In the genomic region with DNA sequence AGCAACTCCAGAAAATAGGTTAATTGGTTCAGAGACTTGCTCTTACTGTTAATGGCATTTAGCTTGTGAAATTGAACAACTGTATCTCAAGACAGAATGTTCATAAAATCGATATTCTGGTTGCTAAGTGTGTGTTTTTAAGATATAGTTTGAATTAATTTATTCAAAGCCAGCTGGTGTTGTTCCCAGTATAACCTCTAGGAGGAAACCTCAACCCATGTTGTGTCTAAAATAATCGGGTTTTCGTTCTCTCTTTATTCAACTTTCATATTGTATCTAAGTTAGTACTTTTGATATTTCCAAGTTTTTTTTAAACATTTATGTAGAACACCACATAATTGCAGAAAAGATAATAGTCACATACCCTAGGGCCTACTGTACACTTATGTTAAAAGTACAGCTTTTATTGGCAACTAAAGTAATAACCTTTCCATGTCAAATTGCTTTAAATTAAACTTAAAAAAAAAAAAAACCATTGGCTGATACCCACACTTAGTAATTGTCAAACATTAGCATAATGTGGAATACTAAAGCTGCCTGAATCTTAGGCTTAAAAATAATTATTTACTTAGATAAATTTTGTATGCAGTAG, we compare ENCODE assay signal across 9 cellular contexts.
DNase-seq lines count a peak whose midpoint lies in the region; ATAC-seq and TF ChIP-seq lines count a peak whose summit lies in the region.
"Had no signal": no experiment of that assay in that cellular context is flagged by ENCODE, and none has a peak within 500 bp of the region (broad histone marks: within the 10 kb centered on the region; RNA-seq: fewer than 3 reads in every experiment).

No MANE protein-coding gene starts in this region.

- H4K5ac ChIP-seq in IMR-90 (ENCODE audit: low read depth, low read length), result no peak overlapping the region

- no peaks in the 10 kb centered on the region for H3K79me1 ChIP-seq in IMR-90 (ENCODE audit: low read depth in 1 of 2, low read length in 2 of 2)

- H2BK15ac ChIP-seq in IMR-90 (ENCODE audit: low read depth, low read length), result no peak overlapping the region

- H3K4me3 ChIP-seq in IMR-90 (ENCODE audit: insufficient read depth, low read depth, low read length) (no peak overlapping the region), mammary epithelial cell (replicated peaks in 1 of 3; ENCODE audit: insufficient read depth in 1 of 3, low read depth in 2 of 3, low read length in 3 of 3) (no peak overlapping the region)
- H3K4me3 ChIP-seq: BLaER1 had no signal

- no CpG with 5 or more reads among the region's 3 CpGs for WGBS in IMR-90 (ENCODE audit: extremely low coverage in 2 of 2, insufficient read length in 1 of 2), 2 experiments
- WGBS in mammary epithelial cell (ENCODE audit: low coverage, missing lambda C conversion rate), result 4% methylated on average over 3 of the region's 3 CpGs

- TF ChIP-seq POLR2A in IMR-90 (IDR thresholded peaks at IDR 0.05; ENCODE audit: low read depth, low read length), result no peak

- peak; percentile 76 for ATAC-seq in IMR-90 (ENCODE audit: low read depth)

- no peaks in the 10 kb centered on the region for H3K9me3 ChIP-seq in IMR-90 (ENCODE audit: control insufficient read depth, insufficient read depth, low read length)
- no peaks in the 10 kb centered on the region for H3K9me3 ChIP-seq in mammary epithelial cell (replicated peaks; ENCODE audit: insufficient read depth, low read length)
- H3K9me3 ChIP-seq: BLaER1 had no signal

- H3K9me1 ChIP-seq in IMR-90 (ENCODE audit: insufficient read depth, low read length), result no peaks in the 10 kb centered on the region

- BruUV-seq in IMR-90 (replicated peaks; lab: Mats Ljungman, UMichigan), result no TSS peak
- no TSS peak for BruUV-seq in mammary epithelial cell (replicated peaks; lab: Mats Ljungman, UMichigan)

- CTCF ChIA-PET in IMR-90 (lab: Yijun Ruan, JAX), result interaction anchor here (1.0 to 1.7 kb wide), 9 partner anchors 10 to 267 kb away, joined by 3 to 8 read pairs (median 4); no protein-coding TSS in a partner anchor
- CTCF ChIA-PET in mammary epithelial cell (lab: Charles Lee; ENCODE audit: low non-redundant PET), result interaction anchor here (0.5 to 0.6 kb wide), 2 partner anchors 18 to 400 kb away, joined by 5 to 8 read pairs; no protein-coding TSS in a partner anchor

- dilution Hi-C loops in IMR-90 (cut with HindIII; ENCODE audit: low sequenced_read_pairs, unreplicated experiment) (no loop called here), mammary epithelial cell (cut with HindIII; ENCODE audit: low sequenced_read_pairs) (no loop called here)

- no peak overlapping the region for H2BK20ac ChIP-seq in IMR-90 (ENCODE audit: low read depth, low read length)

- no peak overlapping the region for H3K4me2 ChIP-seq in IMR-90 (ENCODE audit: low read depth, low read length)
- peak overlapping the region; percentile 39 for H3K4me2 ChIP-seq in mammary epithelial cell (ENCODE audit: insufficient read depth, low read depth, low read length)
- H3K4me2 ChIP-seq: BLaER1 had no signal

- no peaks in the 10 kb centered on the region for H3K27me3 Mint-ChIP-seq in neural crest cell (ENCODE audit: low read depth)

- no peaks in the 10 kb centered on the region for H3K4me1 Mint-ChIP-seq in neural crest cell

- H3K9ac ChIP-seq in IMR-90 (ENCODE audit: low read depth, low read length), result no peak overlapping the region
- no peak overlapping the region for H3K9ac ChIP-seq in mammary epithelial cell (ENCODE audit: insufficient read depth, low read length)
- H3K9ac ChIP-seq: BLaER1 had no signal

- H2BK5ac ChIP-seq in IMR-90 (ENCODE audit: low read depth, low read length, poor library complexity, severe bottlenecking), result no peak overlapping the region

- H3K27ac ChIP-seq in IMR-90 (ENCODE audit: insufficient read depth, low read length), result no peak overlapping the region
- no peak overlapping the region for H3K27ac ChIP-seq in mammary epithelial cell (ENCODE audit: insufficient read depth, low read depth, low read length)
- H3K27ac ChIP-seq: BLaER1 had no signal

- no peak overlapping the region for H2AK9ac ChIP-seq in IMR-90 (replicated peaks; ENCODE audit: low read depth, low read length, poor library complexity)

- TF ChIP-seq CTCF in IMR-90 (conservative IDR thresholded peaks at IDR 0.05; ENCODE audit: low read depth, low read length) (peak; percentile 70), mammary epithelial cell (conservative IDR thresholded peaks at IDR 0.05 in 1 of 2, IDR thresholded peaks at IDR 0.05 in 1 of 2; ENCODE audit: extremely low read depth in 1 of 2, insufficient read depth in 1 of 2, low read depth in 1 of 2, low read length in 2 of 2) (peak; percentile 66 to 68), neural crest cell (conservative IDR thresholded peaks at IDR 0.05) (peak; percentile 80)

- H3K79me2 ChIP-seq in mammary epithelial cell (ENCODE audit: insufficient read depth, low read length), result no peaks in the 10 kb centered on the region

- intact Hi-C loops in IMR-90 (cut with micrococcal nuclease), result loop anchor here (1.0 kb wide), 1 partner anchor 269 kb away; no protein-coding TSS in a partner anchor
- intact Hi-C loops in mammary epithelial cell (cut with micrococcal nuclease), result loop anchor here (10.0 kb wide), 1 partner anchor 264 kb away; no protein-coding TSS in a partner anchor

- POLR2A ChIA-PET in IMR-90 (lab: Charles Lee; ENCODE audit: unreplicated experiment), result no interaction called here

- no peaks in the 10 kb centered on the region for H3K27me3 ChIP-seq in IMR-90 (ENCODE audit: control insufficient read depth, insufficient read depth, low read length)
- peaks cover 2% of the 10 kb centered on the region for H3K27me3 ChIP-seq in mammary epithelial cell (ENCODE audit: insufficient read depth, low read length)
- H3K27me3 ChIP-seq: BLaER1 had no signal

- no peaks in the 10 kb centered on the region for H3K9me3 Mint-ChIP-seq in neural crest cell

- H3K4ac ChIP-seq in IMR-90 (ENCODE audit: low read depth, low read length), result no peak overlapping the region

- peak; percentile 13 for DNase-seq in DMS53 (lab: John Stamatoyannopoulos, UW)
- no peak for DNase-seq in DMS53 treated with DMSO at 0.1 percent for 48 hours (lab: John Stamatoyannopoulos, UW; ENCODE audit: unreplicated experiment)
- DNase-seq in IMR-90, result peak; percentile 28
- DNase-seq in mammary epithelial cell, result no peak
- no peak for DNase-seq in neural crest cell (ENCODE audit: low read depth, low spot score)
- no peak for DNase-seq in effector CD8-positive, alpha-beta T cell (lab: John Stamatoyannopoulos, UW)
- no peak for DNase-seq in stimulated activated CD4-positive, alpha-beta T cell treated with anti-CD3 and anti-CD28 coated beads, Interleukin-4, amount 100 ng/mL, for 1 hour
- DNase-seq in NCI-H2029 (lab: John Stamatoyannopoulos, UW), result no peak

- no peak overlapping the region for H4K8ac ChIP-seq in IMR-90 (ENCODE audit: low read depth in 2 of 2, low read length in 2 of 2)

- H2AK5ac ChIP-seq in IMR-90 (ENCODE audit: low read depth, low read length), result no peak overlapping the region

- no peak overlapping the region for H3K27ac Mint-ChIP-seq in neural crest cell (ENCODE audit: unreplicated experiment)

- no peaks in the 10 kb centered on the region for H3K36me3 Mint-ChIP-seq in neural crest cell (ENCODE audit: low read depth)

- no peak overlapping the region for H2BK120ac ChIP-seq in IMR-90 (ENCODE audit: low read depth, low read length)

- H3K18ac ChIP-seq in IMR-90 (ENCODE audit: low read depth, low read length), result no peak overlapping the region

- H3K14ac ChIP-seq in IMR-90 (replicated peaks; ENCODE audit: low read depth, low read length), result no peak overlapping the region

- H4K20me1 ChIP-seq in IMR-90 (ENCODE audit: insufficient read depth, low read length) (no peaks in the 10 kb centered on the region), mammary epithelial cell (ENCODE audit: insufficient read depth, low read length) (no peaks in the 10 kb centered on the region)
- H4K20me1 ChIP-seq: BLaER1 had no signal

- H3K36me3 ChIP-seq in IMR-90 (ENCODE audit: control insufficient read depth, insufficient read depth, low read length), result no peaks in the 10 kb centered on the region
- H3K36me3 ChIP-seq in mammary epithelial cell (ENCODE audit: insufficient read depth, low read length), result no peaks in the 10 kb centered on the region
- H3K36me3 ChIP-seq: BLaER1 had no signal

- H3K4me3 Mint-ChIP-seq in neural crest cell, result no peak overlapping the region

- no peak overlapping the region for H3K56ac ChIP-seq in IMR-90 (ENCODE audit: extremely low read depth, insufficient read depth, low read length)

- H3K4me1 ChIP-seq in IMR-90 (ENCODE audit: control insufficient read depth, insufficient read depth, low read length) (no peaks in the 10 kb centered on the region), mammary epithelial cell (ENCODE audit: insufficient read depth, low read length) (no peaks in the 10 kb centered on the region)

- H2AFZ ChIP-seq in IMR-90 (replicated peaks; ENCODE audit: low read length, poor library complexity) (no peak overlapping the region), mammary epithelial cell (ENCODE audit: low read depth, low read length) (no peak overlapping the region)

- TF ChIP-seq RAD21 in IMR-90 (IDR thresholded peaks at IDR 0.05; ENCODE audit: low read length), result peak; percentile 56

- H3K23ac ChIP-seq in IMR-90 (ENCODE audit: low read depth, low read length), result no peak overlapping the region

- no peak overlapping the region for H4K91ac ChIP-seq in IMR-90 (ENCODE audit: insufficient read depth, low read depth, low read length)

- in situ Hi-C loops in IMR-90 (cut with MboI; ENCODE audit: low sequenced_read_pairs) (no loop called here), mammary epithelial cell (cut with MboI; ENCODE audit: low sequenced_read_pairs in 2 of 2) (no loop called here)

TF ChIP-seq in IMR-90, 13 proteins besides CTCF, POLR2A, EP300 and RAD21:
- no peak for TF ChIP-seq MAZ (IDR thresholded peaks at IDR 0.05; ENCODE audit: borderline replicate concordance, low read depth, low read length)
- no peak for TF ChIP-seq CHD1 (IDR thresholded peaks at IDR 0.05; ENCODE audit: low read depth, low read length)
- peak; percentile 20; the same call in 1 of the 2 replicates for TF ChIP-seq SMC3 (IDR thresholded peaks at IDR 0.05; ENCODE audit: low read depth, low read length)
TF ChIP-seq in IMR-90: peak in this region for 1.

Comparison
In these comparisons a context has a peak if more than half of its experiments do, and no peak if none do; other contexts are left out.
1. DNase-seq: peak in DMS53 (single experiment) and IMR-90 (single experiment); none in DMS53 treated with DMSO at 0.1 percent for 48 hours (single experiment), mammary epithelial cell (single experiment), neural crest cell (single experiment), effector CD8-positive, alpha-beta T cell (single experiment), stimulated activated CD4-positive, alpha-beta T cell treated with anti-CD3 and anti-CD28 coated beads, Interleukin-4, amount 100 ng/mL, for 1 hour (single experiment) and NCI-H2029 (single experiment).
2. Peak in every context shown above with its lines, with median percentiles within 50 percentile points of each other: CTCF ChIP-seq.